Comparison of ENCODE assay signal across 8 cellular contexts in the genomic region with DNA sequence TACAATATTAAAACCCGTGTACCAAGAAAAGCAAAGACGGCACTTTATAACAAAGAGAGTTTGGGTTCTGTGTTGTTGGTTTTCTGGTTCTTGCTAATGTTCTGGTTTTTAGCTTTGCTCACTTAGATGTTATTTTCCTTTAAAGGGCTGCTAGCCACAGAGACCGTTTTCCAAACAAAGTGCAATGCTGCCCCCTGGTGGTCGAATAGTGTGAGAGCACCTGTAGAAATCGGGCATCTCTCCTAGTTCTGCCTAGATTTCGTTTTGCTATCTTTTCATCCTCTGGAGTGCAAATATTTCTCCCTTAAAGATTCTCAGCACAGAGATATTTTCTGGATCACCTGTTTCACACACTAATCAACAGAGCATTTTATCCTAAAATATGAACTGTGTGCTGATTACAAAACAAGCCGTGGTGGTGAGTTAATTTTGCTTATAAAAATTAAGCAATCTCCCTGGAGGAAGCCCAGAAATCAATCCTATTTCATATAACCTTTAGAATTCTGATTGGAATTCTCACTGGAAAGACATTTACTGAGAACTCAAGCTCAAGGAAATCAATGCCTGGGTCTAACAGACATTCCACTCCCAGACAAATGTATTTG.
DNase-seq lines count a peak whose midpoint lies in the region; ATAC-seq and TF ChIP-seq lines count a peak whose summit lies in the region.

No MANE protein-coding gene starts in this region.

- CTCF ChIA-PET in activated CD4-positive, alpha-beta memory T cell treated with anti-CD3 and anti-CD28 coated beads, Interleukin-2, amount 10 ng/mL, durations not matched to agents 7 days and 5 days (lab: Charles Lee) = interaction anchor here (0.8 to 3.2 kb wide), 9 partner anchors 9 to 646 kb away, joined by 4 to 11 read pairs (median 4); no protein-coding TSS in a partner anchor

- DNase-seq in CD14-positive monocyte (ENCODE audit: low spot score) = peak; percentile 63
- DNase-seq in NCI-H774 (lab: John Stamatoyannopoulos, UW) = peak; percentile 47
- peak; percentile 71 for DNase-seq in activated CD4-positive, alpha-beta memory T cell treated with anti-CD3 and anti-CD28 coated beads, Interleukin-2, amount 10 ng/mL, durations not matched to agents 7 days and 5 days
- DNase-seq in effector CD8-positive, alpha-beta T cell (lab: John Stamatoyannopoulos, UW) = peak; percentile 60
- peak; percentile 60 to 67 for DNase-seq in memory B cell (ENCODE audit: low spot score in 2 of 2)
- DNase-seq in stimulated activated CD8-positive, alpha-beta memory T cell treated with anti-CD3 and anti-CD28 coated beads, Interleukin-15, amount 100 ng/mL, for 4 hours (ENCODE audit: low read depth in 2 of 2) = peak; percentile 2 to 32

- H3K27me3 Mint-ChIP-seq in CD14-positive monocyte (ENCODE audit: low read depth in 3 of 3) = peaks cover 17 to 26% (median 18%) of the 10 kb centered on the region in 3 donors
- H3K27me3 Mint-ChIP-seq in activated CD4-positive, alpha-beta memory T cell treated with anti-CD3 and anti-CD28 coated beads, Interleukin-2, amount 10 ng/mL, durations not matched to agents 7 days and 5 days = peaks cover 16% of the 10 kb centered on the region
- peaks cover 8% of the 10 kb centered on the region for H3K27me3 Mint-ChIP-seq in memory B cell

- H3K36me3 Mint-ChIP-seq in CD14-positive monocyte (no peaks in the 10 kb centered on the region), memory B cell (no peaks in the 10 kb centered on the region)
- no peaks in the 10 kb centered on the region for H3K36me3 Mint-ChIP-seq in activated CD4-positive, alpha-beta memory T cell treated with anti-CD3 and anti-CD28 coated beads, Interleukin-2, amount 10 ng/mL, durations not matched to agents 7 days and 5 days (ENCODE audit: low read depth)

- ATAC-seq in GM19372 (IDR thresholded peaks at IDR 0.05; ENCODE audit: low read depth, unreplicated experiment) = peak; percentile 90
- peak; percentile 72 for ATAC-seq in HG03521 (IDR thresholded peaks at IDR 0.05; ENCODE audit: unreplicated experiment)
- peak; percentile 32 for ATAC-seq in memory B cell (ENCODE audit: low read depth)

- no peaks in the 10 kb centered on the region for H3K9me3 Mint-ChIP-seq in CD14-positive monocyte
- H3K9me3 Mint-ChIP-seq in activated CD4-positive, alpha-beta memory T cell treated with anti-CD3 and anti-CD28 coated beads, Interleukin-2, amount 10 ng/mL, durations not matched to agents 7 days and 5 days = no peaks in the 10 kb centered on the region
- H3K9me3 Mint-ChIP-seq in memory B cell = no peaks in the 10 kb centered on the region

- H3K27ac Mint-ChIP-seq in CD14-positive monocyte (no peak overlapping the region), memory B cell (no peak overlapping the region)
- no peak overlapping the region for H3K27ac Mint-ChIP-seq in activated CD4-positive, alpha-beta memory T cell treated with anti-CD3 and anti-CD28 coated beads, Interleukin-2, amount 10 ng/mL, durations not matched to agents 7 days and 5 days

- H3K4me3 Mint-ChIP-seq in CD14-positive monocyte (no peak overlapping the region), memory B cell (no peak overlapping the region)
- H3K4me3 Mint-ChIP-seq in activated CD4-positive, alpha-beta memory T cell treated with anti-CD3 and anti-CD28 coated beads, Interleukin-2, amount 10 ng/mL, durations not matched to agents 7 days and 5 days = no peak overlapping the region

- intact Hi-C loops in CD14-positive monocyte (cut with micrococcal nuclease) = no loop called here

- TF ChIP-seq CTCF in CD14-positive monocyte (IDR thresholded peaks at IDR 0.05) = peak; percentile 91

- H3K4me1 Mint-ChIP-seq in CD14-positive monocyte = peaks cover 2% of the 10 kb centered on the region
- no peaks in the 10 kb centered on the region for H3K4me1 Mint-ChIP-seq in activated CD4-positive, alpha-beta memory T cell treated with anti-CD3 and anti-CD28 coated beads, Interleukin-2, amount 10 ng/mL, durations not matched to agents 7 days and 5 days
- no peaks in the 10 kb centered on the region for H3K4me1 Mint-ChIP-seq in memory B cell

- POLR2A ChIA-PET in activated CD4-positive, alpha-beta memory T cell treated with anti-CD3 and anti-CD28 coated beads, Interleukin-2, amount 10 ng/mL, durations not matched to agents 7 days and 5 days (lab: Charles Lee) = no interaction called here

Comparison
In these comparisons a context has a peak if more than half of its experiments do, and no peak if none do; other contexts are left out.
1. Peak in every context shown above with its lines: DNase-seq and ATAC-seq.
2. DNase-seq: peak in every context shown above with its lines; median percentile 71 in activated CD4-positive, alpha-beta memory T cell treated with anti-CD3 and anti-CD28 coated beads, Interleukin-2, amount 10 ng/mL, durations not matched to agents 7 days and 5 days; 64 in memory B cell; 63 in CD14-positive monocyte; 60 in effector CD8-positive, alpha-beta T cell; 47 in NCI-H774; 17 in stimulated activated CD8-positive, alpha-beta memory T cell treated with anti-CD3 and anti-CD28 coated beads, Interleukin-15, amount 100 ng/mL, for 4 hours.
3. ATAC-seq: peak in every context shown above with its lines; median percentile 90 in GM19372; 72 in HG03521; 32 in memory B cell.